Comparison of ENCODE assay signal across 1 cellular context in the genomic region with DNA sequence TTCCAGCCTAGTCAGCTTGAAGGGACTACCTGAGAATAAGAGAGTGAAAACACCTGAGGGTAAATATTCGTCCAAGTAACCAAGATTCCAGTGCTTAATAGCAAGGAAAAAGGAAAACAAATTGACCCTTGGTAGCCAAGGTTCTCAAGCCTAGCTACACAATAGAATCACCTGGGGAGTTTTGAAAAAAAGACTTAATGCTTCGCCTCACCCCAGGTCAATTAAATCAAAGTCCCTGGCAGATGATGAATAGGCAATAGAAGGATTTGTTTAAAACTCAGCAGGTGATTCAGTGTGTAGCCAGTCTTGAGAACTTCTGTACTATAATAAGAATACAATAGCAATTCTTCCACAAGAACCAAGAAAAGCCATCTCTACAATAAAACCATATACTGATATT.
TF ChIP-seq lines count a peak whose summit lies in the region.

No MANE protein-coding gene starts in this region.

TF ChIP-seq in WTC11, 78 proteins besides CTCF, POLR2A, EP300 and RAD21 (continued from another document):
- TF ChIP-seq MYBL2 (CRISPR knock-in tag; IDR thresholded peaks at IDR 0.05) (no peak), ETV6 (CRISPR knock-in tag; IDR thresholded peaks at IDR 0.05) (no peak), MXD4 (CRISPR knock-in tag; IDR thresholded peaks at IDR 0.05; ENCODE audit: borderline replicate concordance) (no peak), ZNF671 (CRISPR knock-in tag; IDR thresholded peaks at IDR 0.05) (no peak), NR3C1 (CRISPR knock-in tag; conservative IDR thresholded peaks at IDR 0.05; ENCODE audit: low read depth) (no peak), GABPB1 (CRISPR knock-in tag; IDR thresholded peaks at IDR 0.05) (no peak), E2F1 (CRISPR knock-in tag; IDR thresholded peaks at IDR 0.05) (no peak), JUN (CRISPR knock-in tag; IDR thresholded peaks at IDR 0.05) (no peak), SP1 (CRISPR knock-in tag; conservative IDR thresholded peaks at IDR 0.05) (no peak)
- TF ChIP-seq, protein P1, sequence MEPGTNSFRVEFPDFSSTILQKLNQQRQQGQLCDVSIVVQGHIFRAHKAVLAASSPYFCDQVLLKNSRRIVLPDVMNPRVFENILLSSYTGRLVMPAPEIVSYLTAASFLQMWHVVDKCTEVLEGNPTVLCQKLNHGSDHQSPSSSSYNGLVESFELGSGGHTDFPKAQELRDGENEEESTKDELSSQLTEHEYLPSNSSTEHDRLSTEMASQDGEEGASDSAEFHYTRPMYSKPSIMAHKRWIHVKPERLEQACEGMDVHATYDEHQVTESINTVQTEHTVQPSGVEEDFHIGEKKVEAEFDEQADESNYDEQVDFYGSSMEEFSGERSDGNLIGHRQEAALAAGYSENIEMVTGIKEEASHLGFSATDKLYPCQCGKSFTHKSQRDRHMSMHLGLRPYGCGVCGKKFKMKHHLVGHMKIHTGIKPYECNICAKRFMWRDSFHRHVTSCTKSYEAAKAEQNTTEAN (CRISPR knock-in tag; IDR thresholded peaks at IDR 0.05) = no peak
- TF ChIP-seq, protein P2, sequence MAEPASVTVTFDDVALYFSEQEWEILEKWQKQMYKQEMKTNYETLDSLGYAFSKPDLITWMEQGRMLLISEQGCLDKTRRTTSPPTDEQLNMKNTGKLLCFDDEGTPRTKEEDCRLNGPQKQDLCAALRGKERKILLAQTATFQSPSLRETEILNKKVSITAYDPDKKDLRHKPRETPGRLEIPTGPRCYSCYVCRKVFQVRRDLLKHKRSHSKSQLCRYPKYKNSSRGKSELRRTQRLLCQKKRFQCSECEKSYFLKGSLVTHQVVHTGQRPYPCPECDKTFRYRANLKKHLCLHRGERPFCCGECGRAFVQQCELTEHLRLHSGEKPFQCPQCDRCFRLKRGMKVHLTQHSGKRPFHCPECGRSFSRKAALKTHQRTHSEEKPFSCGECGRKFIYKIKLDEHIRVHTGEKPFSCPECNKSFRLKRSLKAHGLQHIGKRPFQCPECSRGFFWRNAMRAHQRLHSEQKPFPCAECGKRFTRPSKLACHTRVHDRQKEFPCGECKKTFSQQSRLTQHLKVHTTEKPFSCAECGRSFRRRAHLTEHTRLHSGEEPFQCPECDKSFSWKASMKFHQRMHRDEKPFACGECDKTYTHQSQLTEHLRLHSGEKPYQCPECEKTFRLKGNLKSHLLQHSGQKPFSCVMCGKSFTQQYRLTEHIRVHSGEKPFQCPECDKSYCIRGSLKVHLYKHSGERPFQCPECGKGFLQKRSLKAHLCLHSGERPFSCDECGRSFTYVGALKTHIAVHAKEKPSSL (CRISPR knock-in tag; conservative IDR thresholded peaks at IDR 0.05) = no peak
